ENCODE assay signal across 7 cellular contexts in the genomic region with DNA sequence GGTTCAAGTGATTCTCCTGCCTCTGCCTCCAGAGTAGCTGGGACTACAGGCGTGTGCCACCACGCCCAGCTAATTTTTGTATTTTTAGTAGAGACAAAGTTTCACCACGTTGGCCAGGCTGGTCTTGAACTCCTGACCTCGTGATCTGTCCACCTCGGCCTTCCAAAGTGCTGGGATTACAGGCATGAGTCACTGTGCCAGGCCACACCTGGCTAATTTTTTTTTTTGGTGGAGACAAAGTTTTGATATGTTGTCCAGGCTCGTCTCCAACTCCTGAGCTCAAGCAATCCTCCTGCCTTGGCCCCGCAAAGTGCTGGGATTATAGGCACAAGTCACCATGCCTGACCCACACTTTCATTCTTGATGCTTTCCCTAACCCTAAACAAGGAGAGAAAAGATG. TPM values are rescaled to one million over a fixed set of nuclear protein-coding genes. Genes with fewer than 3 reads are reported as not detected.
DNase-seq lines count a peak whose midpoint lies in the region; ATAC-seq and TF ChIP-seq lines count a peak whose summit lies in the region.
"Not testable (repeated sequence)": the region's sequence is repeated elsewhere in the genome, so short reads cannot be mapped to it uniquely, and the experiment has no call there.

No MANE protein-coding gene starts in this region.

- peaks cover 22% of the 10 kb centered on the region for H3K36me3 ChIP-seq in upper lobe of right lung

- intact Hi-C loops in upper lobe of right lung (cut with DNase I): not testable (repeated sequence)

- not testable (repeated sequence) for H3K4me3 Mint-ChIP-seq in T-helper 17 cell; activated T-helper 17 cell treated with anti-CD3 and anti-CD28 coated beads, Interleukin-2, amount 50 U/mL, for 72 hours; effector memory CD8-positive, alpha-beta T cell; nephron progenitor cell; stimulated activated naive B cell treated with anti-CD40 and anti-IgM and Interleukin-4, amounts not matched to agents 10 μg/mL and 1 μg/mL and 100 μg/mL, for 72 hours

- H3K27me3 Mint-ChIP-seq in T-helper 17 cell; activated T-helper 17 cell treated with anti-CD3 and anti-CD28 coated beads, Interleukin-2, amount 50 U/mL, for 72 hours; effector memory CD8-positive, alpha-beta T cell; nephron progenitor cell (ENCODE audit: low read depth, poor library complexity); stimulated activated naive B cell treated with anti-CD40 and anti-IgM and Interleukin-4, amounts not matched to agents 10 μg/mL and 1 μg/mL and 100 μg/mL, for 72 hours: not testable (repeated sequence)

- not testable (repeated sequence) for DNase-seq in T-helper 17 cell; effector memory CD8-positive, alpha-beta T cell; nephron progenitor cell; stimulated activated naive B cell treated with anti-CD40 and anti-IgM and Interleukin-4, amounts not matched to agents 10 μg/mL and 1 μg/mL and 100 μg/mL, for 72 hours; upper lobe of right lung
- DNase-seq in left lobe of liver (ENCODE audit: low spot score): peak; percentile 49

- not testable (repeated sequence) for H3K9me3 Mint-ChIP-seq in activated T-helper 17 cell treated with anti-CD3 and anti-CD28 coated beads, Interleukin-2, amount 50 U/mL, for 72 hours; effector memory CD8-positive, alpha-beta T cell; nephron progenitor cell; stimulated activated naive B cell treated with anti-CD40 and anti-IgM and Interleukin-4, amounts not matched to agents 10 μg/mL and 1 μg/mL and 100 μg/mL, for 72 hours

- not testable (repeated sequence) for TF ChIP-seq CTCF in nephron progenitor cell (IDR thresholded peaks at IDR 0.05); upper lobe of right lung (IDR thresholded peaks at IDR 0.05)

- not testable (repeated sequence) for ATAC-seq in T-helper 17 cell; activated T-helper 17 cell treated with anti-CD3 and anti-CD28 coated beads, Interleukin-2, amount 50 U/mL, for 72 hours (replicated peaks); effector memory CD8-positive, alpha-beta T cell (replicated peaks); stimulated activated naive B cell treated with anti-CD40 and anti-IgM and Interleukin-4, amounts not matched to agents 10 μg/mL and 1 μg/mL and 100 μg/mL, for 72 hours (replicated peaks); upper lobe of right lung
- ATAC-seq in left lobe of liver: peak; percentile 57

- not testable (repeated sequence) for H3K9me3 ChIP-seq in T-helper 17 cell (ENCODE audit: control insufficient read depth, low read length, poor library complexity, severe bottlenecking); upper lobe of right lung

- peak overlapping the region; percentile 77 for H3K27ac Mint-ChIP-seq in T-helper 17 cell
- H3K27ac Mint-ChIP-seq in activated T-helper 17 cell treated with anti-CD3 and anti-CD28 coated beads, Interleukin-2, amount 50 U/mL, for 72 hours: peak overlapping the region; percentile 65
- H3K27ac Mint-ChIP-seq in effector memory CD8-positive, alpha-beta T cell: peak overlapping the region; percentile 22 to 63
- H3K27ac Mint-ChIP-seq in nephron progenitor cell: peak overlapping the region; percentile 78
- peak overlapping the region; percentile 57 for H3K27ac Mint-ChIP-seq in stimulated activated naive B cell treated with anti-CD40 and anti-IgM and Interleukin-4, amounts not matched to agents 10 μg/mL and 1 μg/mL and 100 μg/mL, for 72 hours

- H3K27ac ChIP-seq in upper lobe of right lung: peak overlapping the region; percentile 49

- not testable (repeated sequence) for H3K27me3 ChIP-seq in upper lobe of right lung

- peaks cover 14% of the 10 kb centered on the region for H3K4me1 Mint-ChIP-seq in T-helper 17 cell
- H3K4me1 Mint-ChIP-seq in activated T-helper 17 cell treated with anti-CD3 and anti-CD28 coated beads, Interleukin-2, amount 50 U/mL, for 72 hours: peaks cover 26% of the 10 kb centered on the region
- peaks cover 22 to 39% of the 10 kb centered on the region in 2 donors for H3K4me1 Mint-ChIP-seq in effector memory CD8-positive, alpha-beta T cell (ENCODE audit: low read depth in 2 of 2)
- H3K4me1 Mint-ChIP-seq in nephron progenitor cell: not testable (repeated sequence)
- H3K4me1 Mint-ChIP-seq in stimulated activated naive B cell treated with anti-CD40 and anti-IgM and Interleukin-4, amounts not matched to agents 10 μg/mL and 1 μg/mL and 100 μg/mL, for 72 hours: peaks cover 18 to 43% of the 10 kb centered on the region in 2 donors

- not testable (repeated sequence) for H3K4me3 ChIP-seq in upper lobe of right lung

- peaks cover 10% of the 10 kb centered on the region for H3K4me1 ChIP-seq in upper lobe of right lung

- H3K36me3 Mint-ChIP-seq in T-helper 17 cell (ENCODE audit: low read depth): not testable (repeated sequence)
- H3K36me3 Mint-ChIP-seq in activated T-helper 17 cell treated with anti-CD3 and anti-CD28 coated beads, Interleukin-2, amount 50 U/mL, for 72 hours (ENCODE audit: low read depth): peaks cover 86% of the 10 kb centered on the region
- peaks cover 55% of the 10 kb centered on the region for H3K36me3 Mint-ChIP-seq in effector memory CD8-positive, alpha-beta T cell (ENCODE audit: insufficient read depth)
- H3K36me3 Mint-ChIP-seq in nephron progenitor cell (ENCODE audit: low read depth): peaks cover 70% of the 10 kb centered on the region
- peaks cover 28 to 38% of the 10 kb centered on the region in 2 donors for H3K36me3 Mint-ChIP-seq in stimulated activated naive B cell treated with anti-CD40 and anti-IgM and Interleukin-4, amounts not matched to agents 10 μg/mL and 1 μg/mL and 100 μg/mL, for 72 hours

RNA-seq across cellular contexts. Expression of a gene that starts 9.6 kb away (rescaled TPM):
- total RNA-seq in T-helper 17 cell: 10 to 100 TPM; 36.2 to 38.2 TPM
- total RNA-seq in activated T-helper 17 cell treated with anti-CD3 and anti-CD28 coated beads, Interleukin-2, amount 50 U/mL, for 72 hours: 10 to 100 TPM; 62.8 to 75.3 TPM
- 19.5 TPM for total RNA-seq in left lobe of liver
- 53.3 TPM for total RNA-seq in upper lobe of right lung

RNA-seq across cellular contexts. Expression of a gene that starts 13.5 kb away (rescaled TPM):
- 10 to 100 TPM; 37.6 to 44.0 TPM for total RNA-seq in T-helper 17 cell
- total RNA-seq in activated T-helper 17 cell treated with anti-CD3 and anti-CD28 coated beads, Interleukin-2, amount 50 U/mL, for 72 hours: 10 to 100 TPM; 50.0 to 57.1 TPM
- total RNA-seq in left lobe of liver: 18.1 TPM
- total RNA-seq in upper lobe of right lung: 24.7 TPM
